In genomic region chr16:57944961-57945739, GRCh38 we compare ENCODE assay signal across 27 cellular contexts. TPM values are rescaled to one million over a fixed set of nuclear protein-coding genes. Genes with fewer than 3 reads are reported as not detected.
"Had no signal": no experiment of that assay in that cellular context is flagged by ENCODE, and none has a peak within 500 bp of the region (broad histone marks: within the 10 kb centered on the region; RNA-seq: fewer than 3 reads in every experiment).

No MANE protein-coding gene starts in this region.

- DNase-seq: effector memory CD8-positive, alpha-beta T cell; gastrocnemius medialis; immature natural killer cell; left cardiac atrium; mammary epithelial cell; naive thymus-derived CD8-positive, alpha-beta T cell; ovary; sigmoid colon; stimulated activated CD4-positive, alpha-beta T cell treated with anti-CD3 and anti-CD28 coated beads, Interleukin-2, amount 100 ng/mL, for 24 hours; stimulated activated CD4-positive, alpha-beta T cell treated with anti-CD3 and anti-CD28 coated beads, Interleukin-4, amount 100 ng/mL, for 4 hours; stimulated activated naive B cell treated with anti-CD40 and anti-IgM and Interleukin-4, amounts not matched to agents 10 μg/mL and 1 μg/mL and 100 μg/mL, for 72 hours; stimulated activated naive CD8-positive, alpha-beta T cell treated with anti-CD3 and anti-CD28 coated beads, Interleukin-15, amount 100 ng/mL, for 72 hours; testis; upper lobe of right lung had no signal

- FAIRE-seq: keratinocyte had no signal

- H3K9me3 ChIP-seq: esophagus muscularis mucosa, gastrocnemius medialis, ovary, right atrium auricular region, sigmoid colon, testis, tibial nerve, upper lobe of right lung, vagina had no signal

- H3K36me3 ChIP-seq: esophagus muscularis mucosa, gastrocnemius medialis, ovary, right atrium auricular region, sigmoid colon, tibial nerve, upper lobe of right lung, vagina had no signal

- H3K4me1 ChIP-seq: gastrocnemius medialis, sigmoid colon, testis, tibial nerve, vagina had no signal

- H3K4me3 ChIP-seq: esophagus muscularis mucosa, gastrocnemius medialis, ovary, right atrium auricular region, sigmoid colon, skin epidermis, testis, tibial nerve, upper lobe of right lung, vagina had no signal

- H3K27me3 ChIP-seq: ovary, right atrium auricular region, testis, tibial nerve, upper lobe of right lung, vagina had no signal

- ATAC-seq: effector memory CD8-positive, alpha-beta T cell; gastrocnemius medialis; left cardiac atrium; naive thymus-derived CD8-positive, alpha-beta T cell; stimulated activated naive B cell treated with anti-CD40 and anti-IgM and Interleukin-4, amounts not matched to agents 10 μg/mL and 1 μg/mL and 100 μg/mL, for 72 hours; stimulated activated naive CD8-positive, alpha-beta T cell treated with anti-CD3 and anti-CD28 coated beads, Interleukin-15, amount 100 ng/mL, for 72 hours had no signal

- H3K27ac ChIP-seq: epithelial cell of prostate, esophagus muscularis mucosa, gastrocnemius medialis, ovary, right atrium auricular region, sigmoid colon, skin epidermis, testis, tibial nerve, upper lobe of right lung, vagina had no signal

RNA-seq across cellular contexts. Expression of gene CNGB1, which starts 25.8 kb away (rescaled TPM):
- total RNA-seq: fibroblast of villous mesenchyme; gastrocnemius medialis; left cardiac atrium; lower leg skin; mesenteric fat pad; mononuclear cell; naive thymus-derived CD8-positive, alpha-beta T cell; posterior vena cava; right atrium auricular region; subcutaneous adipose tissue; tibial nerve; upper lobe of right lung; vagina had no signal
- polyA plus RNA-seq: immature natural killer cell; naive thymus-derived CD8-positive, alpha-beta T cell; ovary had no signal
